In genomic region chr22:42313804-42314581, GRCh38 we compare ENCODE assay signal across 8 cellular contexts. TPM values are rescaled to one million over a fixed set of nuclear protein-coding genes. Genes with fewer than 3 reads are reported as not detected.
DNase-seq lines count a peak whose midpoint lies in the region; TF ChIP-seq lines count a peak whose summit lies in the region.

No MANE protein-coding gene starts in this region.

- H3K27me3 Mint-ChIP-seq in activated naive CD4-positive, alpha-beta T cell treated with anti-CD3 and anti-CD28 coated beads for 36 hours (ENCODE audit: low read depth), result no peaks in the 10 kb centered on the region

- H3K4me3 ChIP-seq in WERI-Rb-1 (ENCODE audit: low read depth, low read length), result no peak overlapping the region
- no peak overlapping the region for H3K4me3 ChIP-seq in epithelial cell of proximal tubule (ENCODE audit: low read depth, low read length)
- no peak overlapping the region for H3K4me3 ChIP-seq in osteoblast (ENCODE audit: insufficient read depth, low read length)
- no peak overlapping the region for H3K4me3 ChIP-seq in coronary artery

- H3K4me2 ChIP-seq in osteoblast (ENCODE audit: insufficient read depth, low read length), result no peak overlapping the region

- no peaks in the 10 kb centered on the region for H3K9me3 ChIP-seq in WERI-Rb-1 (ENCODE audit: severe bottlenecking)
- no peaks in the 10 kb centered on the region for H3K9me3 ChIP-seq in osteoblast (ENCODE audit: low read depth, low read length)

- TF ChIP-seq CTCF in WERI-Rb-1 (IDR thresholded peaks at IDR 0.05; ENCODE audit: low read depth, low read length) (peak; percentile 77), epithelial cell of proximal tubule (conservative IDR thresholded peaks at IDR 0.05; ENCODE audit: low read depth, low read length) (peak; percentile 64), osteoblast (IDR thresholded peaks at IDR 0.05; ENCODE audit: extremely low read depth, low read depth, low read length) (peak; percentile 37), coronary artery (IDR thresholded peaks at IDR 0.05) (no peak)

- H3K36me3 Mint-ChIP-seq in activated naive CD4-positive, alpha-beta T cell treated with anti-CD3 and anti-CD28 coated beads for 36 hours (ENCODE audit: low read depth), result no peaks in the 10 kb centered on the region

- H3K4me3 Mint-ChIP-seq in activated naive CD4-positive, alpha-beta T cell treated with anti-CD3 and anti-CD28 coated beads for 36 hours, result no peak overlapping the region

- H3K27ac ChIP-seq in WERI-Rb-1 (peak overlapping the region; percentile 29), osteoblast (ENCODE audit: low read depth, low read length) (no peak overlapping the region), coronary artery (no peak overlapping the region)

- H2AFZ ChIP-seq in osteoblast (ENCODE audit: low read length), result no peak overlapping the region

- H3K9me3 Mint-ChIP-seq in activated naive CD4-positive, alpha-beta T cell treated with anti-CD3 and anti-CD28 coated beads for 36 hours, result no peaks in the 10 kb centered on the region

- H3K4me1 Mint-ChIP-seq in activated naive CD4-positive, alpha-beta T cell treated with anti-CD3 and anti-CD28 coated beads for 36 hours (ENCODE audit: low read depth), result peaks cover 46% of the 10 kb centered on the region

- CTCF ChIA-PET in activated naive CD4-positive, alpha-beta T cell treated with anti-CD3 and anti-CD28 coated beads for 36 hours (lab: Charles Lee), result interaction anchor here (0.7 to 2.0 kb wide), 11 partner anchors 9 to 223 kb away, joined by 3 to 11 read pairs (median 4); partner anchors contain the start of gene NDUFA6

- no peaks in the 10 kb centered on the region for H3K79me2 ChIP-seq in osteoblast (ENCODE audit: insufficient read depth, low read length)

- H3K36me3 ChIP-seq in WERI-Rb-1, result no peaks in the 10 kb centered on the region
- H3K36me3 ChIP-seq in osteoblast (ENCODE audit: insufficient read depth, low read length), result no peaks in the 10 kb centered on the region

- H4K20me1 ChIP-seq in osteoblast (ENCODE audit: insufficient read depth, low read length), result peaks cover 7% of the 10 kb centered on the region

- no peaks in the 10 kb centered on the region for H3K4me1 ChIP-seq in osteoblast (ENCODE audit: insufficient read depth, low read length)

- peak; percentile 73 for DNase-seq in activated naive CD4-positive, alpha-beta T cell treated with anti-CD3 and anti-CD28 coated beads for 36 hours
- DNase-seq in activated naive CD4-positive, alpha-beta T cell treated with Interleukin-2 at 50 U/mL for 16 hours, result no peak
- DNase-seq in NCI-H2029 treated with DMSO at 0.1 percent for 48 hours (lab: John Stamatoyannopoulos, UW) (peak; percentile 69), WERI-Rb-1 (peak; percentile 73), epithelial cell of proximal tubule (ENCODE audit: low read depth) (peak; percentile 78), osteoblast (ENCODE audit: insufficient read length, low spot score, missing footprints) (no peak), AG08396 (ENCODE audit: low spot score) (no peak), coronary artery (ENCODE audit: low spot score) (no peak)

- intact Hi-C loops in activated naive CD4-positive, alpha-beta T cell treated with anti-CD3 and anti-CD28 coated beads for 36 hours (cut with micrococcal nuclease), result loop anchor here (1.0 to 5.0 kb wide), 3 partner anchors 132 to 348 kb away; no protein-coding TSS in a partner anchor

- no peaks in the 10 kb centered on the region for H3K27me3 ChIP-seq in WERI-Rb-1 (ENCODE audit: insufficient read depth, low read depth, severe bottlenecking)
- peaks cover 35% of the 10 kb centered on the region for H3K27me3 ChIP-seq in osteoblast (ENCODE audit: insufficient read depth, low read length)

- H3K27ac Mint-ChIP-seq in activated naive CD4-positive, alpha-beta T cell treated with anti-CD3 and anti-CD28 coated beads for 36 hours, result no peak overlapping the region

RNA-seq across cellular contexts. Expression of gene TCF20, which starts 43.5 kb away (rescaled TPM):
- 10 to 100 TPM; 59.2 to 60.0 TPM for total RNA-seq in activated naive CD4-positive, alpha-beta T cell treated with anti-CD3 and anti-CD28 coated beads for 36 hours
- 27.6 and 30.7 TPM in 2 replicates for total RNA-seq in epithelial cell of proximal tubule
- 30.9 and 35.1 TPM in 2 replicates for total RNA-seq in osteoblast

Comparison
In these comparisons a context has a peak if more than half of its experiments do, and no peak if none do; other contexts are left out.
1. DNase-seq: peak in activated naive CD4-positive, alpha-beta T cell treated with anti-CD3 and anti-CD28 coated beads for 36 hours (single experiment), NCI-H2029 treated with DMSO at 0.1 percent for 48 hours (single experiment), WERI-Rb-1 (single experiment) and epithelial cell of proximal tubule (single experiment); none in activated naive CD4-positive, alpha-beta T cell treated with Interleukin-2 at 50 U/mL for 16 hours (single experiment), osteoblast (single experiment), AG08396 (single experiment) and coronary artery (single experiment).